In the genomic region with DNA sequence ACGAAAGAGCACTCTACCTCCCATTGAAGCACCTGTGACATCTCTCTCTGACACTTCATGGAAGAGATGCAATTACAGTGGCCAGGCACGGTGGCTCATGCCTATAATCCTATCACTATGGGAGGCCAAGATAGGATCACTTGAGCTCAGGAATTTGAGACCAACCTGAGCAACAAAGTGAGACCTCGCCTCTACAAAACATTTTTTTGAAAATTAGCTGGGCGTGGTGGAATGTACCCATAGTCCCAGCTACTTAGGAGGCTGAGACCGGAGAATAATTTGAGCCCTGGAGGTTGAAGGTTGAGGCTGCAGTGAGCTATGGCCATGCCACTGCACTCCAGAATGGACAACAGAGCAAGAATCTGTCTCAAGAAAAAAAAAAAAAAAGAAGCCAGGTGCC, we compare ENCODE assay signal across 26 cellular contexts. TPM values are rescaled to one million over a fixed set of nuclear protein-coding genes. Genes with fewer than 3 reads are reported as not detected.
DNase-seq lines count a peak whose midpoint lies in the region; FAIRE-seq and TF ChIP-seq lines count a peak whose summit lies in the region.
"Had no signal": no experiment of that assay in that cellular context is flagged by ENCODE, and none has a peak within 500 bp of the region (broad histone marks: within the 10 kb centered on the region; RNA-seq: fewer than 3 reads in every experiment).

No MANE protein-coding gene starts in this region.

- peak; percentile 18 for FAIRE-seq in GM18507 (lab: Jason Lieb, UNC)
- FAIRE-seq: A204.1, GM12878, GM12892, GM19239 had no signal

- H3K4me3 ChIP-seq in MM.1S (ENCODE audit: low read length) (no peak overlapping the region), trophoblast cell (ENCODE audit: low read depth, low read length) (no peak overlapping the region)
- H3K4me3 ChIP-seq: BLaER1, GM12878 had no signal

- H3K9me3 ChIP-seq in MM.1S (replicated peaks; ENCODE audit: insufficient read depth, low read length) = no peaks in the 10 kb centered on the region
- H3K9me3 ChIP-seq in trophoblast cell (ENCODE audit: insufficient read depth, low read depth, low read length) = no peaks in the 10 kb centered on the region
- H3K9me3 ChIP-seq: BE2C, BLaER1 had no signal

- TF ChIP-seq CTCF in MM.1S (IDR thresholded peaks at IDR 0.05; ENCODE audit: low read length) = no peak

- H3K14ac ChIP-seq in trophoblast cell (ENCODE audit: low read length) = no peak overlapping the region

- H4K12ac ChIP-seq in trophoblast cell (ENCODE audit: low read depth, low read length) = no peak overlapping the region

- no peaks in the 10 kb centered on the region for H3K27me3 ChIP-seq in MM.1S (replicated peaks; ENCODE audit: insufficient read depth, low read length)
- no peaks in the 10 kb centered on the region for H3K27me3 ChIP-seq in trophoblast cell (ENCODE audit: insufficient read depth, low read length)
- H3K27me3 ChIP-seq: BLaER1 had no signal

- H3K9ac ChIP-seq in MM.1S (ENCODE audit: low read length) (no peak overlapping the region), trophoblast cell (ENCODE audit: low read length) (no peak overlapping the region)
- H3K9ac ChIP-seq: BLaER1 had no signal

- H3K27ac ChIP-seq in MM.1S (ENCODE audit: low read length) = peak overlapping the region; percentile 71; the same call in 1 of the 2 replicates
- no peak overlapping the region for H3K27ac ChIP-seq in trophoblast cell (ENCODE audit: low read depth, low read length)
- H3K27ac ChIP-seq: BLaER1 had no signal

- H4K91ac ChIP-seq in trophoblast cell (ENCODE audit: low read depth, low read length) = no peak overlapping the region

- H4K20me1 ChIP-seq in MM.1S (ENCODE audit: insufficient read depth, low read length) = no peaks in the 10 kb centered on the region
- H4K20me1 ChIP-seq: BLaER1 had no signal

- no peak overlapping the region for H2BK5ac ChIP-seq in trophoblast cell (ENCODE audit: low read depth, low read length, poor library complexity)

- H2BK120ac ChIP-seq in trophoblast cell (ENCODE audit: insufficient read depth, low read length, poor library complexity) = no peak overlapping the region

- H3K4me2 ChIP-seq in MM.1S (ENCODE audit: low read depth, low read length) (no peak overlapping the region), trophoblast cell (ENCODE audit: low read length) (no peak overlapping the region)
- H3K4me2 ChIP-seq: BLaER1 had no signal

- no CpG with 5 or more reads among the region's 5 CpGs for WGBS in trophoblast cell (ENCODE audit: extremely low coverage, insufficient coverage, insufficient read length)

- H3K9me2 ChIP-seq in MM.1S (replicated peaks; ENCODE audit: insufficient read depth, low read length) = no peaks in the 10 kb centered on the region

- H4K8ac ChIP-seq in trophoblast cell (ENCODE audit: low read depth, low read length) = no peak overlapping the region

- peaks cover 7% of the 10 kb centered on the region; the same call in 1 of the 2 replicates for H3K36me3 ChIP-seq in MM.1S (replicated peaks; ENCODE audit: insufficient read depth, low read length)
- H3K36me3 ChIP-seq in trophoblast cell (ENCODE audit: control insufficient read depth in 1 of 2, insufficient read depth in 2 of 2, low read length in 2 of 2) = no peaks in the 10 kb centered on the region
- H3K36me3 ChIP-seq: BE2C had no signal

- no peak overlapping the region for H3K4ac ChIP-seq in trophoblast cell (ENCODE audit: low read depth, low read length)

- H3K18ac ChIP-seq in trophoblast cell (ENCODE audit: low read length) = no peak overlapping the region

- H3F3A ChIP-seq in MM.1S (ENCODE audit: insufficient read depth, low read length) = peaks cover 23% of the 10 kb centered on the region

- DNase-seq in GM18507 (ENCODE audit: extremely low spot score, insufficient read length, low read depth) = no peak
- no peak for DNase-seq in MM.1S
- DNase-seq in trophoblast cell = peak; percentile 91 to 97
- no peak for DNase-seq in stimulated activated CD4-positive, alpha-beta T cell treated with anti-CD3 and anti-CD28 coated beads, Interleukin-12 subunit alpha, Interleukin-12 subunit beta, amount 100 ng/mL, for 4 hours
- no peak for DNase-seq in NOMO-1 (lab: John Stamatoyannopoulos, UW; ENCODE audit: unreplicated experiment in 2 of 2)
- DNase-seq: 8988T; ACHN; BE2C; C1 segment of cervical spinal cord; CD4-positive, alpha-beta memory T cell; CD4-positive, CD25-positive, alpha-beta regulatory T cell; CD8-positive, alpha-beta memory T cell; COR-L47; DMS 273 treated with DMSO at 0.1 percent for 48 hours; DMS153; DMS53; DMS79; DND-41; EL; GDM1 had no signal

- peaks cover 40% of the 10 kb centered on the region for H3K4me1 ChIP-seq in MM.1S (ENCODE audit: low read length)
- H3K4me1 ChIP-seq in trophoblast cell (ENCODE audit: control insufficient read depth in 1 of 2, insufficient read depth in 2 of 2, low read length in 2 of 2) = no peaks in the 10 kb centered on the region
- H3K4me1 ChIP-seq: BE2C had no signal

- no peak overlapping the region for H2AK5ac ChIP-seq in trophoblast cell (ENCODE audit: low read length)

- no peaks in the 10 kb centered on the region for H3K79me1 ChIP-seq in trophoblast cell (ENCODE audit: low read length)

- H2AFZ ChIP-seq in MM.1S (ENCODE audit: low read length) (no peak overlapping the region), trophoblast cell (ENCODE audit: insufficient read depth, low read length, poor library complexity) (no peak overlapping the region)

- H3K23ac ChIP-seq in trophoblast cell (ENCODE audit: low read length) = no peak overlapping the region

- H3K79me2 ChIP-seq in MM.1S (ENCODE audit: low read length) (peaks cover 11% of the 10 kb centered on the region), trophoblast cell (ENCODE audit: control insufficient read depth, insufficient read depth, low read length, poor library complexity) (no peaks in the 10 kb centered on the region)

- no peak overlapping the region for H2BK12ac ChIP-seq in trophoblast cell (ENCODE audit: low read length)

RNA-seq across cellular contexts. Expression of a gene that starts 45.5 kb away (rescaled TPM):
- 27.7 and 29.6 TPM in 2 replicates for polyA plus RNA-seq in trophoblast cell (2013)
- polyA plus RNA-seq: CD14-positive monocyte had no signal

Comparison
In these comparisons a context has a peak if more than half of its experiments do, and no peak if none do; other contexts are left out.
1. DNase-seq: peak in trophoblast cell (2 of 2); none in GM18507 (single experiment), MM.1S (single experiment), stimulated activated CD4-positive, alpha-beta T cell treated with anti-CD3 and anti-CD28 coated beads, Interleukin-12 subunit alpha, Interleukin-12 subunit beta, amount 100 ng/mL, for 4 hours (single experiment) and NOMO-1 (0 of 2).